8 cellular contexts compared by ENCODE assay signal in genomic region chr16:30697264-30698138, GRCh38. TPM values are rescaled to one million over a fixed set of nuclear protein-coding genes. Genes with fewer than 3 reads are reported as not detected.
A peak's percentile ranks its signal among the peaks of the same experiment; 100 is the strongest.
DNase-seq lines count a peak whose midpoint lies in the region; ATAC-seq, FAIRE-seq and TF ChIP-seq lines count a peak whose summit lies in the region.

No MANE protein-coding gene starts in this region.

- 0 out of 2 replicates have a peak, but pooled peaks cover 7% of the 10 kb centered on the region for H4K20me1 ChIP-seq in PC-3 (ENCODE audit: low read length)

- TF ChIP-seq CTCF in BE2C (IDR thresholded peaks at IDR 0.05; ENCODE audit: low read depth, low read length) = no peak
- no peak for TF ChIP-seq CTCF in PC-3 (conservative IDR thresholded peaks at IDR 0.05; ENCODE audit: low read depth, low read length)

- no peaks in the 10 kb centered on the region for H3K9me2 ChIP-seq in PC-3 (replicated peaks; ENCODE audit: low read length)

- H3K9me3 ChIP-seq in BE2C = no peaks in the 10 kb centered on the region
- no peaks in the 10 kb centered on the region for H3K9me3 ChIP-seq in PC-3 (ENCODE audit: low read length)
- no peaks in the 10 kb centered on the region for H3K9me3 ChIP-seq in duodenal mucosa (ENCODE audit: control insufficient read depth in 1 of 2, low read length in 2 of 2)

- H2AFZ ChIP-seq in PC-3 (ENCODE audit: low read length) = peak overlapping the region; percentile 94

- peak overlapping the region; percentile 97 for H3K4me2 ChIP-seq in PC-3 (ENCODE audit: low read length)

- H3K27me3 ChIP-seq in BE2C = no peaks in the 10 kb centered on the region
- no peaks in the 10 kb centered on the region for H3K27me3 ChIP-seq in PC-3 (ENCODE audit: low read length)
- H3K27me3 ChIP-seq in duodenal mucosa (ENCODE audit: control insufficient read depth in 1 of 2, insufficient read depth in 2 of 2, low read length in 2 of 2) = no peaks in the 10 kb centered on the region

- H3K9ac ChIP-seq in PC-3 (ENCODE audit: low read length) (peak overlapping the region; percentile 100), duodenal mucosa (ENCODE audit: low read depth in 1 of 2, low read length in 2 of 2) (peak overlapping the region; percentile 92 to 98)

- peaks cover 37% of the 10 kb centered on the region for H3K79me2 ChIP-seq in PC-3 (ENCODE audit: low read length)

- TSS peak; percentile 51 for BruUV-seq in PC-3 (replicated peaks; lab: Mats Ljungman, UMichigan)

- H3K36me3 ChIP-seq in BE2C (peaks cover 26% of the 10 kb centered on the region), PC-3 (ENCODE audit: low read depth, low read length) (peaks cover 14% of the 10 kb centered on the region), duodenal mucosa (ENCODE audit: control insufficient read depth in 1 of 2, insufficient read depth in 2 of 2, low read length in 2 of 2) (peaks cover 13 to 25% of the 10 kb centered on the region in 2 donors)

- DNase-seq in BE2C (no peak), PC-3 (peak; percentile 4), midbrain (lab: John Stamatoyannopoulos, UW) (peak; percentile 96), urothelium cell line (ENCODE audit: low spot score) (peak; percentile 93)
- no peak for DNase-seq in activated CD8-positive, alpha-beta memory T cell treated with anti-CD3 and anti-CD28 coated beads, Interleukin-2, amount 50 U/mL, for 4 hours

- no peak for FAIRE-seq in urothelium cell line (lab: Jason Lieb, UNC)

- no peaks in the 10 kb centered on the region for H3F3A ChIP-seq in PC-3 (ENCODE audit: low read length, unreplicated experiment)

- H3K4me1 ChIP-seq in BE2C = no peaks in the 10 kb centered on the region
- peaks cover 18% of the 10 kb centered on the region for H3K4me1 ChIP-seq in PC-3 (ENCODE audit: insufficient read depth, low read length)
- peaks cover 14 to 16% of the 10 kb centered on the region in 2 donors for H3K4me1 ChIP-seq in duodenal mucosa (ENCODE audit: control insufficient read depth in 1 of 2, insufficient read depth in 2 of 2, low read length in 2 of 2)

- intact Hi-C loops in PC-3 (cut with micrococcal nuclease) = loop anchor here (1.0 kb wide), 2 partner anchors 39 to 43 kb away; partner anchors contain the start of gene FBRS

- H3K4me3 ChIP-seq in BE2C (ENCODE audit: low read depth, low read length) = peak overlapping the region; percentile 93
- H3K4me3 ChIP-seq in PC-3 (ENCODE audit: low read length) = peak overlapping the region; percentile 82
- H3K4me3 ChIP-seq in duodenal mucosa (ENCODE audit: low read depth in 1 of 2, low read length in 2 of 2) = peak overlapping the region; percentile 90

- H3K27ac ChIP-seq in PC-3 (ENCODE audit: low read length) (peak overlapping the region; percentile 99), duodenal mucosa (ENCODE audit: low read depth, low read length) (peak overlapping the region; percentile 100)

- CTCF ChIA-PET in PC-3 (lab: Charles Lee) = interaction anchor here (0.6 kb wide), 1 partner anchor 204 kb away, joined by 11 read pairs; no protein-coding TSS in a partner anchor

- POLR2A ChIA-PET in PC-3 (lab: Charles Lee; ENCODE audit: unreplicated experiment) = interaction anchor here (0.5 kb wide), 1 partner anchor 362 kb away, joined by 3 read pairs; no protein-coding TSS in a partner anchor

- ATAC-seq in GM18502 (IDR thresholded peaks at IDR 0.05; ENCODE audit: poor library complexity, unreplicated experiment) (peak; percentile 82), HG03103 (IDR thresholded peaks at IDR 0.05; ENCODE audit: low read depth, unreplicated experiment) (peak; percentile 73), PC-3 (peak; percentile 87)

RNA-seq across cellular contexts. Expression of gene SRCAP, which starts 1.5 kb away (rescaled TPM):
- 33.3 TPM for polyA plus RNA-seq in BE2C (2012; ENCODE audit: insufficient read depth, insufficient read length, low read depth)
- total RNA-seq in PC-3 (2014; rRNA removed) = 19.0 and 29.6 TPM in 2 replicates

RNA-seq across cellular contexts. Expression of gene FBRS, which starts 39.3 kb away (rescaled TPM):
- polyA plus RNA-seq in BE2C (2012; ENCODE audit: insufficient read depth, insufficient read length, low read depth) = 102 TPM
- 22.2 and 35.0 TPM in 2 replicates for total RNA-seq in PC-3 (2014; rRNA removed)

RNA-seq across cellular contexts. Expression of gene PRR14, which starts 46.7 kb away (rescaled TPM):
- polyA plus RNA-seq in BE2C (2012; ENCODE audit: insufficient read depth, insufficient read length, low read depth) = 58.4 TPM
- total RNA-seq in PC-3 (2014; rRNA removed) = 9.6 and 14.5 TPM in 2 replicates

RNA-seq across cellular contexts. Expression of gene PHKG2, which starts 50.7 kb away (rescaled TPM):
- 50.9 TPM for polyA plus RNA-seq in BE2C (2012; ENCODE audit: insufficient read depth, insufficient read length, low read depth)
- total RNA-seq in PC-3 (2014; rRNA removed) = 28.6 and 30.9 TPM in 2 replicates

Comparison
In these comparisons a context has a peak if more than half of its experiments do, and no peak if none do; other contexts are left out.
1. DNase-seq: peak in PC-3 (single experiment), midbrain (single experiment) and urothelium cell line (single experiment); none in BE2C (single experiment) and activated CD8-positive, alpha-beta memory T cell treated with anti-CD3 and anti-CD28 coated beads, Interleukin-2, amount 50 U/mL, for 4 hours (single experiment).
2. Peak in every context shown above with its lines, with median percentiles within 50 percentile points of each other: H3K4me3 ChIP-seq and ATAC-seq.